Comparison of ENCODE assay signal across 8 cellular contexts in genomic region chr12:109548258-109548657, GRCh38.
"Had no signal": no experiment of that assay in that cellular context is flagged by ENCODE, and none has a peak within 500 bp of the region (broad histone marks: within the 10 kb centered on the region; RNA-seq: fewer than 3 reads in every experiment).

No MANE protein-coding gene starts in this region.

- FAIRE-seq: HTR-8/SVneo had no signal

- H2AFZ ChIP-seq: GM23248 had no signal

- H3K4me3 ChIP-seq: GM23248, HAP-1 had no signal

- H3K27ac ChIP-seq: GM23248 had no signal

- H3K4me1 ChIP-seq: HAP-1 had no signal

- H3K9me3 ChIP-seq: HAP-1 had no signal

- ATAC-seq: HCT116 had no signal

- H3K9ac ChIP-seq: GM23248 had no signal

- DNase-seq: GM23248, GOT3, H7, IMR-90, KBM-7 had no signal

- H3K36me3 ChIP-seq: HAP-1 had no signal
